Comparison of ENCODE assay signal across 14 cellular contexts in the genomic region with DNA sequence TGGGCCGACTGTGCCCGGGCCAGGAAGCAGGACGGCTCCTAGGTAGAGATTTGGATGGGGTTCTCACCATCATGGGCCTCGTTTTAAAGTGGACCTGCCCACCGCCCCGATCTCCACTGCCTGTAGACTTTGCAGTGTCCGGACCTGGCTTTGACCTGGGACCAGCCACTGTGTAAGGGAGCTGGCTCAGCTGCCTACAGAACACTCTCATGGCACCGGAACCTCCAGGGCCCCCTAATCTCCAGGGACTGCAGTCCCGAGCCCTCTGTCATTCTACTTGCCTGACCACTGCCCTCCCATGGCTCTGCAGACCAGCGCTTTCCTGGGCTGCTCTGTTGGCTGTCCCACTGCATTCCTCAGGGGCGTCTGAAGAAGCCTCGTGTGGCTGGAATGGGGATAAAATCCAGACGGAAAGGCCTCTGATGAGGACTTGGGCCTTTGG.
DNase-seq lines count a peak whose midpoint lies in the region; ATAC-seq and TF ChIP-seq lines count a peak whose summit lies in the region.
"Had no signal": no experiment of that assay in that cellular context is flagged by ENCODE, and none has a peak within 500 bp of the region (broad histone marks: within the 10 kb centered on the region; RNA-seq: fewer than 3 reads in every experiment).

No MANE protein-coding gene starts in this region.

- H3K27ac Mint-ChIP-seq in osteocyte (ENCODE audit: unreplicated experiment) = no peak overlapping the region
- H3K27ac Mint-ChIP-seq: dendritic cell treated with granulocyte-macrophage colony-stimulating factor and Interleukin-4, amounts not matched to agents 40 ng/mL and 50 ng/mL, for 4 days had no signal

- no peak overlapping the region for H3K4me3 Mint-ChIP-seq in osteocyte (ENCODE audit: unreplicated experiment)
- H3K4me3 Mint-ChIP-seq: dendritic cell treated with granulocyte-macrophage colony-stimulating factor and Interleukin-4, amounts not matched to agents 40 ng/mL and 50 ng/mL, for 4 days had no signal

- no peaks in the 10 kb centered on the region for H3K9me3 ChIP-seq in NT2/D1 (ENCODE audit: insufficient read depth, low read length)
- H3K9me3 ChIP-seq: right lobe of liver had no signal

- H3K4me1 ChIP-seq in NT2/D1 (ENCODE audit: insufficient read depth, insufficient read length) = peaks cover 29% of the 10 kb centered on the region
- H3K4me1 ChIP-seq: right lobe of liver had no signal

- no peaks in the 10 kb centered on the region for H3K27me3 Mint-ChIP-seq in osteocyte (ENCODE audit: unreplicated experiment)
- H3K27me3 Mint-ChIP-seq: dendritic cell treated with granulocyte-macrophage colony-stimulating factor and Interleukin-4, amounts not matched to agents 40 ng/mL and 50 ng/mL, for 4 days had no signal

- no peaks in the 10 kb centered on the region for H3K36me3 ChIP-seq in BJ (ENCODE audit: control insufficient read depth, insufficient read depth, low read length)
- peaks cover 32% of the 10 kb centered on the region for H3K36me3 ChIP-seq in NT2/D1 (ENCODE audit: insufficient read depth, insufficient read length, low read length)
- H3K36me3 ChIP-seq: right lobe of liver had no signal

- H3K4me3 ChIP-seq in BJ (ENCODE audit: low read depth, low read length) = no peak overlapping the region
- H3K4me3 ChIP-seq in NT2/D1 (ENCODE audit: insufficient read length, low read depth) = no peak overlapping the region
- H3K4me3 ChIP-seq in fibroblast of villous mesenchyme (ENCODE audit: low read depth, low read length) = no peak overlapping the region
- H3K4me3 ChIP-seq: right lobe of liver had no signal

- peak; percentile 53 for TF ChIP-seq CTCF in BJ (IDR thresholded peaks at IDR 0.05; ENCODE audit: insufficient read depth, low read depth, low read length)
- peak; percentile 53 for TF ChIP-seq CTCF in fibroblast of villous mesenchyme (IDR thresholded peaks at IDR 0.05; ENCODE audit: insufficient read depth, low read depth, low read length)
- TF ChIP-seq CTCF in osteocyte (IDR thresholded peaks at IDR 0.05) = peak; percentile 18

- H3K9ac ChIP-seq in NT2/D1 (ENCODE audit: insufficient read length, low read depth) = no peak overlapping the region

- H3K36me3 Mint-ChIP-seq in osteocyte (ENCODE audit: unreplicated experiment) = no peaks in the 10 kb centered on the region

- CTCF ChIA-PET in BJ (lab: Yijun Ruan, JAX) = interaction anchor here (1.3 to 1.8 kb wide), 3 partner anchors 13 to 119 kb away, joined by 3 to 5 read pairs (median 3); no protein-coding TSS in a partner anchor

- no peak for ATAC-seq in GM21576 (IDR thresholded peaks at IDR 0.05; ENCODE audit: unreplicated experiment)
- no peak for ATAC-seq in GM21528 (IDR thresholded peaks at IDR 0.05; ENCODE audit: low FRiP score, unreplicated experiment)
- no peak for ATAC-seq in GM21619 (IDR thresholded peaks at IDR 0.05; ENCODE audit: unreplicated experiment)

- peaks cover 36% of the 10 kb centered on the region for H3K4me1 Mint-ChIP-seq in osteocyte (ENCODE audit: unreplicated experiment)

- POLR2A ChIA-PET in BJ (lab: Charles Lee) = no interaction called here

- DNase-seq in BJ (ENCODE audit: low read depth) (no peak), NT2/D1 (ENCODE audit: low read depth, low spot score) (peak; percentile 63), fibroblast of villous mesenchyme (ENCODE audit: low read depth) (peak; percentile 65), osteocyte (ENCODE audit: extremely low spot score, unreplicated experiment) (no peak), putamen (ENCODE audit: low spot score) (no peak)
- DNase-seq: DMS153, NCI-H1417, OCI-M1, right lobe of liver, T1000 had no signal

- no peaks in the 10 kb centered on the region for H3K9me3 Mint-ChIP-seq in osteocyte (ENCODE audit: unreplicated experiment)
- H3K9me3 Mint-ChIP-seq: dendritic cell treated with granulocyte-macrophage colony-stimulating factor and Interleukin-4, amounts not matched to agents 40 ng/mL and 50 ng/mL, for 4 days had no signal

- H3K27me3 ChIP-seq in BJ (ENCODE audit: control insufficient read depth, insufficient read depth, low read length) (no peaks in the 10 kb centered on the region), NT2/D1 (ENCODE audit: insufficient read depth, insufficient read length) (no peaks in the 10 kb centered on the region)
- H3K27me3 ChIP-seq: right lobe of liver had no signal

Comparison
In these comparisons a context has a peak if more than half of its experiments do, and no peak if none do; other contexts are left out.
1. DNase-seq: peak in NT2/D1 (single experiment) and fibroblast of villous mesenchyme (single experiment); none in BJ (single experiment), osteocyte (single experiment) and putamen (single experiment).
2. Peak in every context shown above with its lines, with median percentiles within 50 percentile points of each other: CTCF ChIP-seq.